ENCODE assay signal across 9 cellular contexts in the genomic region with DNA sequence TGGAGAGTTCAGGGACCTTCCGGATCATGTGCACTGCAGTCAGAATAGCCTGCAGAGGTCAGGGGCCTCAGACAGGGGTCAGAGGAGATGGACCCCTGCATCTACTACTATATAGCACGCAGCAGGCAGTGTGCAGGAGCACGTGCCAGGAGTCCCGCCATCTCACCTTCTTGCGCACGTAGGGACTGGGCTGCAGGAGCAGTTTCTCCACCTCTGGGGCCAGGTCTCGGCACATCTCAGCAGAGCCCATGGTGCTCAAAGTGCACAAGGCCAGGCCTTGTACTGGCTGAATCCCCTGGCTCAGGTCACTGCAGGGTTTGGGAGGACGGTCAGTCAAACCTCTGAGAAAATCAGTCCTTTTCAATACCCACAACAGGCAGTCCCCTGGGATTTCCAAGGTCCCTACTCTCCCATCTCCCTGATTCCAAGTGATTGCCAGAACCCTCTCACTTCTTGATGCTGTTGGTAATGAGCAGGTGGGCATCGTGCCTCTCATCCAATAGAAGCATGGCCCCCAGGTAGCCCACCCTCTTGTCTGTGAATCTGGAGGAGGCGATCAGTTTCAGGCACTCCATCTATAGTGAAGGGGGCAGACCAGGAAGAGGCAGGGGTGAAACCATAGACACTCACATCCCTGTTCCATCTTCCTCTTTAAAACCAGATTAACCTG. TPM values are rescaled to one million over a fixed set of nuclear protein-coding genes. Genes with fewer than 3 reads are reported as not detected.
A peak's percentile ranks its signal among the peaks of the same experiment; 100 is the strongest.
DNase-seq lines count a peak whose midpoint lies in the region; ATAC-seq and TF ChIP-seq lines count a peak whose summit lies in the region.
"Had no signal": no experiment of that assay in that cellular context is flagged by ENCODE, and none has a peak within 500 bp of the region (broad histone marks: within the 10 kb centered on the region; RNA-seq: fewer than 3 reads in every experiment).

No MANE protein-coding gene starts in this region.

- H3K4me1 ChIP-seq in iPS-15b (ENCODE audit: control insufficient read depth, insufficient read depth, low read length) (peaks cover 19% of the 10 kb centered on the region), aorta (ENCODE audit: control insufficient read depth in 1 of 2, insufficient read depth in 2 of 2, low read length in 2 of 2) (no peaks in the 10 kb centered on the region)

- peak overlapping the region; percentile 92 for H3K4me3 Mint-ChIP-seq in activated CD4-positive, alpha-beta T cell treated with anti-CD3 and anti-CD28 coated beads for 36 hours
- peak overlapping the region; percentile 94 for H3K4me3 Mint-ChIP-seq in activated CD8-positive, alpha-beta T cell treated with anti-CD3 and anti-CD28 coated beads for 36 hours
- H3K4me3 Mint-ChIP-seq in stimulated activated naive CD8-positive, alpha-beta T cell treated with anti-CD3 and anti-CD28 coated beads, Interleukin-15, amount 100 ng/mL, for 72 hours = peak overlapping the region; percentile 95 to 100

- no peak for TF ChIP-seq CTCF in activated CD8-positive, alpha-beta T cell treated with anti-CD3 and anti-CD28 coated beads for 36 hours (IDR thresholded peaks at IDR 0.05)

- 90% methylated on average over 10 of the region's 10 CpGs for WGBS in aorta, 2 donors

- H3K9me3 Mint-ChIP-seq in activated CD4-positive, alpha-beta T cell treated with anti-CD3 and anti-CD28 coated beads for 36 hours (ENCODE audit: low read depth) = no peaks in the 10 kb centered on the region
- H3K9me3 Mint-ChIP-seq in activated CD8-positive, alpha-beta T cell treated with anti-CD3 and anti-CD28 coated beads for 36 hours = no peaks in the 10 kb centered on the region
- no peaks in the 10 kb centered on the region for H3K9me3 Mint-ChIP-seq in stimulated activated naive CD8-positive, alpha-beta T cell treated with anti-CD3 and anti-CD28 coated beads, Interleukin-15, amount 100 ng/mL, for 72 hours

- peaks cover 23% of the 10 kb centered on the region for H3K4me1 Mint-ChIP-seq in activated CD4-positive, alpha-beta T cell treated with anti-CD3 and anti-CD28 coated beads for 36 hours
- peaks cover 23% of the 10 kb centered on the region for H3K4me1 Mint-ChIP-seq in activated CD8-positive, alpha-beta T cell treated with anti-CD3 and anti-CD28 coated beads for 36 hours (ENCODE audit: low read depth)
- H3K4me1 Mint-ChIP-seq in stimulated activated naive CD8-positive, alpha-beta T cell treated with anti-CD3 and anti-CD28 coated beads, Interleukin-15, amount 100 ng/mL, for 72 hours = peaks cover 53% of the 10 kb centered on the region

- H3K27ac ChIP-seq in aorta (ENCODE audit: low read depth in 1 of 2, low read length in 2 of 2) = no peak overlapping the region

- no peak for DNase-seq in activated CD4-positive, alpha-beta T cell treated with anti-CD3 and anti-CD28 coated beads for 36 hours
- DNase-seq in activated CD4-positive, alpha-beta T cell treated with anti-CD3 and anti-CD28 coated beads for 1 hour = no peak
- no peak for DNase-seq in activated CD8-positive, alpha-beta T cell treated with anti-CD3 and anti-CD28 coated beads for 36 hours
- DNase-seq in stimulated activated naive CD8-positive, alpha-beta T cell treated with anti-CD3 and anti-CD28 coated beads, Interleukin-15, amount 100 ng/mL, for 72 hours = no peak
- DNase-seq in aorta = no peak

- intact Hi-C loops in activated CD4-positive, alpha-beta T cell treated with anti-CD3 and anti-CD28 coated beads for 36 hours (cut with DNase I, micrococcal nuclease) = loop anchor here in 1 of 2 experiments (2.0 kb wide), 1 partner anchor 529 kb away; a partner anchor contains a TSS
- intact Hi-C loops in activated CD8-positive, alpha-beta T cell treated with anti-CD3 and anti-CD28 coated beads for 36 hours (cut with micrococcal nuclease) = no loop called here
- intact Hi-C loops in aorta (cut with DNase I) = loop anchor here (10.0 kb wide), 2 partner anchors 241 to 301 kb away; a partner anchor contains a TSS

- H3K36me3 ChIP-seq in iPS-15b (ENCODE audit: control insufficient read depth, insufficient read depth, low read length) (peaks cover 28% of the 10 kb centered on the region), aorta (ENCODE audit: control insufficient read depth in 1 of 2, insufficient read depth in 2 of 2, low read length in 1 of 2) (no peaks in the 10 kb centered on the region)

- peak overlapping the region; percentile 95 for H3K4me3 ChIP-seq in iPS-15b (ENCODE audit: low read depth, low read length)
- H3K4me3 ChIP-seq in aorta (ENCODE audit: low read length in 2 of 2) = no peak overlapping the region

- H3K27me3 ChIP-seq in iPS-15b (ENCODE audit: control insufficient read depth, insufficient read depth, low read length) (no peaks in the 10 kb centered on the region), aorta (ENCODE audit: control insufficient read depth in 1 of 2, insufficient read depth in 2 of 2, low read length in 1 of 2) (no peaks in the 10 kb centered on the region)

- no peaks in the 10 kb centered on the region for H3K9me3 ChIP-seq in iPS-15b (ENCODE audit: control insufficient read depth, insufficient read depth, low read length)
- no peaks in the 10 kb centered on the region for H3K9me3 ChIP-seq in aorta (ENCODE audit: control insufficient read depth, low read length)

- peak overlapping the region; percentile 77 for H3K9ac ChIP-seq in iPS-15b (ENCODE audit: low read depth, low read length)

- no peak for ATAC-seq in activated CD4-positive, alpha-beta T cell treated with anti-CD3 and anti-CD28 coated beads for 36 hours
- no peak for ATAC-seq in activated CD8-positive, alpha-beta T cell treated with anti-CD3 and anti-CD28 coated beads for 36 hours
- no peak for ATAC-seq in stimulated activated naive CD8-positive, alpha-beta T cell treated with anti-CD3 and anti-CD28 coated beads, Interleukin-15, amount 100 ng/mL, for 72 hours
- ATAC-seq in aorta (ENCODE audit: low FRiP score) = no peak
- ATAC-seq in HG03439 (IDR thresholded peaks at IDR 0.05; ENCODE audit: unreplicated experiment) = no peak
- no peak for ATAC-seq in HG02885 (IDR thresholded peaks at IDR 0.05; ENCODE audit: poor library complexity, unreplicated experiment)

- peaks cover 31% of the 10 kb centered on the region for H3K36me3 Mint-ChIP-seq in activated CD4-positive, alpha-beta T cell treated with anti-CD3 and anti-CD28 coated beads for 36 hours (ENCODE audit: low read depth)
- peaks cover 31% of the 10 kb centered on the region for H3K36me3 Mint-ChIP-seq in activated CD8-positive, alpha-beta T cell treated with anti-CD3 and anti-CD28 coated beads for 36 hours (ENCODE audit: low read depth)

- POLR2A ChIA-PET in activated CD4-positive, alpha-beta T cell treated with anti-CD3 and anti-CD28 coated beads for 36 hours (lab: Charles Lee) = interaction anchor here (0.6 kb wide), 1 partner anchor 11 kb away, joined by 3 read pairs; no protein-coding TSS in a partner anchor
- POLR2A ChIA-PET in activated CD8-positive, alpha-beta T cell treated with anti-CD3 and anti-CD28 coated beads for 36 hours (lab: Charles Lee) = interaction anchor here (0.6 to 1.3 kb wide), 6 partner anchors 8 to 245 kb away, joined by 3 to 7 read pairs (median 4); a partner anchor contains a TSS

- H3K27me3 Mint-ChIP-seq in activated CD4-positive, alpha-beta T cell treated with anti-CD3 and anti-CD28 coated beads for 36 hours = no peaks in the 10 kb centered on the region
- H3K27me3 Mint-ChIP-seq in activated CD8-positive, alpha-beta T cell treated with anti-CD3 and anti-CD28 coated beads for 36 hours = no peaks in the 10 kb centered on the region
- H3K27me3 Mint-ChIP-seq in stimulated activated naive CD8-positive, alpha-beta T cell treated with anti-CD3 and anti-CD28 coated beads, Interleukin-15, amount 100 ng/mL, for 72 hours = no peaks in the 10 kb centered on the region

- CTCF ChIA-PET in activated CD4-positive, alpha-beta T cell treated with anti-CD3 and anti-CD28 coated beads for 36 hours (lab: Charles Lee) = interaction anchor here (0.5 to 4.3 kb wide), 4 partner anchors 8 to 619 kb away, joined by 3 to 43 read pairs (median 4); a partner anchor contains a TSS
- CTCF ChIA-PET in activated CD8-positive, alpha-beta T cell treated with anti-CD3 and anti-CD28 coated beads for 36 hours (lab: Charles Lee) = interaction anchor here (1.2 to 4.4 kb wide), 5 partner anchors 9 to 88 kb away, joined by 3 to 51 read pairs (median 4); a partner anchor contains a TSS

- peak overlapping the region; percentile 95 for H3K27ac Mint-ChIP-seq in activated CD4-positive, alpha-beta T cell treated with anti-CD3 and anti-CD28 coated beads for 36 hours
- peak overlapping the region; percentile 99 for H3K27ac Mint-ChIP-seq in activated CD8-positive, alpha-beta T cell treated with anti-CD3 and anti-CD28 coated beads for 36 hours
- H3K27ac Mint-ChIP-seq in stimulated activated naive CD8-positive, alpha-beta T cell treated with anti-CD3 and anti-CD28 coated beads, Interleukin-15, amount 100 ng/mL, for 72 hours = peak overlapping the region; percentile 19 to 87

RNA-seq across cellular contexts. Expression of a gene that starts 1.3 kb away (rescaled TPM):
- 100 to 1,000 TPM; 162 to 166 TPM for total RNA-seq in activated CD4-positive, alpha-beta T cell treated with anti-CD3 and anti-CD28 coated beads for 36 hours
- 100 to 1,000 TPM; 146 to 155 TPM for total RNA-seq in activated CD8-positive, alpha-beta T cell treated with anti-CD3 and anti-CD28 coated beads for 36 hours
- total RNA-seq in aorta = 10 to 100 TPM; 36.9 to 78.6 TPM
- polyA plus RNA-seq in aorta = 10 to 100 TPM; 17.5 to 75.7 TPM

RNA-seq across cellular contexts. Expression of a gene that starts 10.2 kb away (rescaled TPM):
- 1 to 10 TPM; 8.3 to 8.5 TPM for total RNA-seq in activated CD4-positive, alpha-beta T cell treated with anti-CD3 and anti-CD28 coated beads for 36 hours
- 1 to 10 TPM; 5.1 to 7.6 TPM for total RNA-seq in activated CD8-positive, alpha-beta T cell treated with anti-CD3 and anti-CD28 coated beads for 36 hours
- 10 to 100 TPM; 13.0 to 13.7 TPM for total RNA-seq in aorta
- 10 to 100 TPM; 14.0 to 24.0 TPM for polyA plus RNA-seq in aorta

RNA-seq across cellular contexts. Expression of a gene that starts 12.3 kb away (rescaled TPM):
- not detected for total RNA-seq in activated CD4-positive, alpha-beta T cell treated with anti-CD3 and anti-CD28 coated beads for 36 hours
- total RNA-seq in activated CD8-positive, alpha-beta T cell treated with anti-CD3 and anti-CD28 coated beads for 36 hours = under 1 TPM; 0.25 to 0.51 TPM
- total RNA-seq in aorta = 1 to 10 TPM; 1.5 to 1.7 TPM
- under 1 TPM in 1 of 2 donors, not detected in 1; 0.23 TPM for polyA plus RNA-seq in aorta
- polyA plus RNA-seq: AG04450 had no signal

RNA-seq across cellular contexts. Expression of a gene that starts 14.7 kb away (rescaled TPM):
- 1 to 10 TPM; 1.0 to 1.3 TPM for total RNA-seq in activated CD4-positive, alpha-beta T cell treated with anti-CD3 and anti-CD28 coated beads for 36 hours
- 1 to 10 TPM in 1 of 2 experiments, under 1 TPM in 1; 0.78 to 1.0 TPM for total RNA-seq in activated CD8-positive, alpha-beta T cell treated with anti-CD3 and anti-CD28 coated beads for 36 hours
- 1 to 10 TPM; 1.5 to 4.0 TPM for total RNA-seq in aorta
- polyA plus RNA-seq in aorta = 1 to 10 TPM in 1 of 2 donors, under 1 TPM in 1; 0.13 to 2.1 TPM
